Comparison of ENCODE assay signal across 8 cellular contexts in the genomic region with DNA sequence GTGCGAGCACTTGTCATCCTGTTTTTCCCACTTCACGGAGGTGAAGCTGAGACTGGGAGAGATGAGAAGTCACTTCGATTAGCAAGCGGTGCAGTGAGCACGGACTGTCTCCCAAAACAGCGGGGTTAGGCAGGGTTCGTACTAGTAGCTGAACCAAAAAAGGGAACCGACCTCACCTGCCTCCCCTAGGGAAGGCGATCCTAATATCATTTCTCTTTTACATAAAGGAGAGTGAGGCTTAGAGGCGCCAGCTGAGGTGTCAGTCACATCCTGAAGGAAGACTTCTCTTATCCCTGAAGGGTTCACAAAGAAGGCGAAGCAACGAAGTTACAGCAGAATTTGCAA. TPM values are rescaled to one million over a fixed set of nuclear protein-coding genes. Genes with fewer than 3 reads are reported as not detected.
DNase-seq lines count a peak whose midpoint lies in the region; ATAC-seq and TF ChIP-seq lines count a peak whose summit lies in the region.

No MANE protein-coding gene starts in this region.

- no peak for DNase-seq in activated T-cell treated with anti-CD3 and anti-CD28 coated beads, Interleukin-2, amount 50 U/mL, for 4 hours
- DNase-seq in activated T-cell treated with anti-CD3 and anti-CD28 coated beads, Interleukin-2, amount 50 U/mL, for 48 hours: no peak
- DNase-seq in NCI-H510A treated with DMSO at 0.1 percent for 48 hours (lab: John Stamatoyannopoulos, UW): no peak
- no peak for DNase-seq in HuH-7 (ENCODE audit: low spot score)
- no peak for DNase-seq in HPDE6-E6E7 (ENCODE audit: extremely low spot score)

- 18% methylated on average over 12 of the region's 12 CpGs for WGBS in HUES64

- H3K27ac ChIP-seq in HUES64 (ENCODE audit: low read depth, low read length): no peak overlapping the region
- peak overlapping the region; percentile 66 for H3K27ac ChIP-seq in neutrophil

- H3K27me3 ChIP-seq in HUES64 (ENCODE audit: insufficient read depth, low read length) (peaks cover 54% of the 10 kb centered on the region), neutrophil (peaks cover 47% of the 10 kb centered on the region)

- H3K36me3 ChIP-seq in HUES64 (ENCODE audit: insufficient read depth, low read length): peaks cover 24% of the 10 kb centered on the region
- H3K36me3 ChIP-seq in neutrophil: peaks cover 10% of the 10 kb centered on the region

- peak overlapping the region; percentile 90 for H3K27ac Mint-ChIP-seq in dendritic cell treated with granulocyte-macrophage colony-stimulating factor and Interleukin-4, amounts not matched to agents 40 ng/mL and 50 ng/mL, for 4 days

- intact Hi-C loops in dendritic cell treated with granulocyte-macrophage colony-stimulating factor and Interleukin-4, amounts not matched to agents 40 ng/mL and 50 ng/mL, for 4 days (cut with micrococcal nuclease): loop anchor here (5.0 kb wide), 1 partner anchor 85 kb away; a partner anchor contains a TSS

- no peaks in the 10 kb centered on the region for H3K9me3 Mint-ChIP-seq in activated T-cell treated with anti-CD3 and anti-CD28 coated beads, Interleukin-2, amount 50 U/mL, for 4 hours
- no peaks in the 10 kb centered on the region for H3K9me3 Mint-ChIP-seq in dendritic cell treated with granulocyte-macrophage colony-stimulating factor and Interleukin-4, amounts not matched to agents 40 ng/mL and 50 ng/mL, for 4 days

- peak overlapping the region; percentile 89 for H3K9ac ChIP-seq in HUES64 (ENCODE audit: low read depth, low read length)

- peaks cover 33% of the 10 kb centered on the region for H3K4me1 Mint-ChIP-seq in activated T-cell treated with anti-CD3 and anti-CD28 coated beads, Interleukin-2, amount 50 U/mL, for 4 hours (ENCODE audit: low read depth)
- peaks cover 28% of the 10 kb centered on the region for H3K4me1 Mint-ChIP-seq in dendritic cell treated with granulocyte-macrophage colony-stimulating factor and Interleukin-4, amounts not matched to agents 40 ng/mL and 50 ng/mL, for 4 days (ENCODE audit: low read depth)

- no peaks in the 10 kb centered on the region for H3K27me3 Mint-ChIP-seq in activated T-cell treated with anti-CD3 and anti-CD28 coated beads, Interleukin-2, amount 50 U/mL, for 4 hours (ENCODE audit: low read depth)
- peaks cover 31% of the 10 kb centered on the region for H3K27me3 Mint-ChIP-seq in dendritic cell treated with granulocyte-macrophage colony-stimulating factor and Interleukin-4, amounts not matched to agents 40 ng/mL and 50 ng/mL, for 4 days

- peaks cover 10% of the 10 kb centered on the region for H3K36me3 Mint-ChIP-seq in activated T-cell treated with anti-CD3 and anti-CD28 coated beads, Interleukin-2, amount 50 U/mL, for 4 hours (ENCODE audit: insufficient read depth)
- peaks cover 42% of the 10 kb centered on the region for H3K36me3 Mint-ChIP-seq in dendritic cell treated with granulocyte-macrophage colony-stimulating factor and Interleukin-4, amounts not matched to agents 40 ng/mL and 50 ng/mL, for 4 days (ENCODE audit: low read depth)

- H3K4me1 ChIP-seq in HUES64 (ENCODE audit: insufficient read depth, low read length) (no peaks in the 10 kb centered on the region; the same call in 1 of the 2 replicates), neutrophil (ENCODE audit: control insufficient read depth in 1 of 2, insufficient read depth in 1 of 2, low read depth in 1 of 2, low read length in 1 of 2) (peaks cover 28% of the 10 kb centered on the region in 2 experiments)

- ATAC-seq in activated T-cell treated with anti-CD3 and anti-CD28 coated beads, Interleukin-2, amount 50 U/mL, for 4 hours: no peak

- H3K9me3 ChIP-seq in HUES64 (ENCODE audit: insufficient read depth, low read depth, low read length) (no peaks in the 10 kb centered on the region), neutrophil (no peaks in the 10 kb centered on the region)

- H3K4me3 Mint-ChIP-seq in activated T-cell treated with anti-CD3 and anti-CD28 coated beads, Interleukin-2, amount 50 U/mL, for 4 hours: peak overlapping the region; percentile 97
- H3K4me3 Mint-ChIP-seq in dendritic cell treated with granulocyte-macrophage colony-stimulating factor and Interleukin-4, amounts not matched to agents 40 ng/mL and 50 ng/mL, for 4 days: peak overlapping the region; percentile 96

- no peak for TF ChIP-seq CTCF in neutrophil (IDR thresholded peaks at IDR 0.05)

- H3K4me3 ChIP-seq in HUES64 (ENCODE audit: low read length) (peak overlapping the region; percentile 85), neutrophil (ENCODE audit: low read depth in 1 of 2, low read length in 1 of 2) (peak overlapping the region; percentile 66 to 97)

RNA-seq across cellular contexts. Expression of a gene that starts 0.5 kb away (rescaled TPM):
- 10 to 100 TPM; 33.0 to 36.2 (median 34.1) TPM for total RNA-seq in activated T-cell treated with anti-CD3 and anti-CD28 coated beads, Interleukin-2, amount 50 U/mL, for 4 hours
- polyA plus RNA-seq in HUES64 (2013, experiment 1 of 2): 69.5 TPM
- 83.1 TPM for polyA plus RNA-seq in HUES64 (2013, experiment 2 of 2)

RNA-seq across cellular contexts. Expression of a gene that starts 3.2 kb away (rescaled TPM):
- 1 to 10 TPM; 7.0 to 8.6 (median 7.9) TPM for total RNA-seq in activated T-cell treated with anti-CD3 and anti-CD28 coated beads, Interleukin-2, amount 50 U/mL, for 4 hours
- polyA plus RNA-seq in HUES64 (2013, experiment 1 of 2): 3.7 TPM
- polyA plus RNA-seq in HUES64 (2013, experiment 2 of 2): 4.2 TPM

RNA-seq across cellular contexts. Expression of a gene that starts 26.3 kb away (rescaled TPM):
- 100 to 1,000 TPM; 247 to 262 (median 255) TPM for total RNA-seq in activated T-cell treated with anti-CD3 and anti-CD28 coated beads, Interleukin-2, amount 50 U/mL, for 4 hours
- polyA plus RNA-seq in HUES64 (2013, experiment 1 of 2): 64.0 TPM
- polyA plus RNA-seq in HUES64 (2013, experiment 2 of 2): 47.9 TPM

RNA-seq across cellular contexts. Expression of a gene that starts 26.5 kb away (rescaled TPM):
- 100 to 1,000 TPM in 1 of 3 donors, 10 to 100 TPM in 2; 87.5 to 101 (median 95.8) TPM for total RNA-seq in activated T-cell treated with anti-CD3 and anti-CD28 coated beads, Interleukin-2, amount 50 U/mL, for 4 hours
- 104 TPM for polyA plus RNA-seq in HUES64 (2013, experiment 1 of 2)
- polyA plus RNA-seq in HUES64 (2013, experiment 2 of 2): 123 TPM

RNA-seq across cellular contexts. Expression of a gene that starts 54.3 kb away (rescaled TPM):
- total RNA-seq in activated T-cell treated with anti-CD3 and anti-CD28 coated beads, Interleukin-2, amount 50 U/mL, for 4 hours: 100 to 1,000 TPM; 121 to 133 (median 123) TPM
- 20.1 TPM for polyA plus RNA-seq in HUES64 (2013, experiment 1 of 2)
- polyA plus RNA-seq in HUES64 (2013, experiment 2 of 2): 19.5 TPM
